In the genomic region with DNA sequence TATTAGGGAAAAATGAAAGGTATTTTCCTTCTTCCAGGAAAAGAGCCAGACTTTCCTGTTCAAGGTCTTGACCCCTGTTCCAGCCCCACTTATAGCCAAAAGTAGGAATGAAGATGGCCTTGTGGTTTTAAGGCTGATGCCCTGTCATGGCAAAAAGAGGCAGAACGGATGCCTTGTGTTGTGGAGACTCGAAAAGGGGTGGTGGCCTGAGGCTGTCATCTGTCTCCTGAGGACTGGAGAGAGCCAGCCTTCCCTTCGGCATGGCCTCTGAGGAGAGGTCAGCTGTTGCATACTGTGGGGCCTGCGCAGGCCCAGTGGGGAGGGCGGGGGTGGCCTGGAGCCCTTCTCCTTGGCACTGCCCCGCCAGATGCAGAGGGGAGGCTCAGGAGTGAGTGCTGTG, we compare ENCODE assay signal across 22 cellular contexts.
"Had no signal": no experiment of that assay in that cellular context is flagged by ENCODE, and none has a peak within 500 bp of the region (broad histone marks: within the 10 kb centered on the region; RNA-seq: fewer than 3 reads in every experiment).

No MANE protein-coding gene starts in this region.

- H3K27ac Mint-ChIP-seq: dendritic cell treated with granulocyte-macrophage colony-stimulating factor and Interleukin-4, amounts not matched to agents 40 ng/mL and 50 ng/mL, for 4 days; effector memory CD8-positive, alpha-beta T cell; natural killer cell; stimulated activated naive B cell treated with anti-CD40 and anti-IgM and Interleukin-4, amounts not matched to agents 10 μg/mL and 1 μg/mL and 100 μg/mL, for 72 hours had no signal

- H3K4me3 ChIP-seq: esophagus muscularis mucosa, gastrocnemius medialis, heart right ventricle, mucosa of descending colon, skin epidermis, suprapubic skin, thyroid gland, upper lobe of right lung, vagina had no signal

- H3K4me3 Mint-ChIP-seq: dendritic cell treated with granulocyte-macrophage colony-stimulating factor and Interleukin-4, amounts not matched to agents 40 ng/mL and 50 ng/mL, for 4 days; effector memory CD8-positive, alpha-beta T cell; natural killer cell; stimulated activated naive B cell treated with anti-CD40 and anti-IgM and Interleukin-4, amounts not matched to agents 10 μg/mL and 1 μg/mL and 100 μg/mL, for 72 hours had no signal

- H3K9me3 ChIP-seq: esophagus muscularis mucosa, gastrocnemius medialis, heart right ventricle, mucosa of descending colon, suprapubic skin, thyroid gland, upper lobe of right lung, vagina had no signal

- H3K4me1 ChIP-seq: upper lobe of right lung, vagina had no signal

- H3K27me3 ChIP-seq: esophagus muscularis mucosa, gastrocnemius medialis, heart right ventricle, suprapubic skin, thyroid gland, upper lobe of right lung, vagina had no signal

- DNase-seq: effector memory CD8-positive, alpha-beta T cell; gastrocnemius medialis; heart right ventricle; hypothalamus; islet precursor cell; mammary epithelial cell; mucosa of descending colon; natural killer cell; posterior cingulate gyrus; stimulated activated CD4-positive, alpha-beta T cell treated with anti-CD3 and anti-CD28 coated beads, Interleukin-2, amount 100 ng/mL, for 24 hours; stimulated activated CD4-positive, alpha-beta T cell treated with anti-CD3 and anti-CD28 coated beads, Interleukin-4, amount 100 ng/mL, for 4 hours; stimulated activated naive B cell treated with anti-CD40 and anti-IgM and Interleukin-4, amounts not matched to agents 10 μg/mL and 1 μg/mL and 100 μg/mL, for 72 hours; thyroid gland; upper lobe of right lung had no signal

- ATAC-seq: effector memory CD8-positive, alpha-beta T cell; gastrocnemius medialis; heart right ventricle; left lobe of liver; mucosa of descending colon; natural killer cell; sciatic nerve; stimulated activated naive B cell treated with anti-CD40 and anti-IgM and Interleukin-4, amounts not matched to agents 10 μg/mL and 1 μg/mL and 100 μg/mL, for 72 hours; upper lobe of right lung had no signal

- H3K4me1 Mint-ChIP-seq: natural killer cell had no signal

- H3K27ac ChIP-seq: epithelial cell of prostate, heart right ventricle, suprapubic skin, thyroid gland, upper lobe of right lung, vagina had no signal

- H3K27me3 Mint-ChIP-seq: dendritic cell treated with granulocyte-macrophage colony-stimulating factor and Interleukin-4, amounts not matched to agents 40 ng/mL and 50 ng/mL, for 4 days; stimulated activated naive B cell treated with anti-CD40 and anti-IgM and Interleukin-4, amounts not matched to agents 10 μg/mL and 1 μg/mL and 100 μg/mL, for 72 hours had no signal

- H3K36me3 Mint-ChIP-seq: natural killer cell; stimulated activated naive B cell treated with anti-CD40 and anti-IgM and Interleukin-4, amounts not matched to agents 10 μg/mL and 1 μg/mL and 100 μg/mL, for 72 hours had no signal

- H3K9me3 Mint-ChIP-seq: dendritic cell treated with granulocyte-macrophage colony-stimulating factor and Interleukin-4, amounts not matched to agents 40 ng/mL and 50 ng/mL, for 4 days; effector memory CD8-positive, alpha-beta T cell; natural killer cell; stimulated activated naive B cell treated with anti-CD40 and anti-IgM and Interleukin-4, amounts not matched to agents 10 μg/mL and 1 μg/mL and 100 μg/mL, for 72 hours had no signal

- H3K36me3 ChIP-seq: esophagus muscularis mucosa, gastrocnemius medialis, heart right ventricle, suprapubic skin, thyroid gland, upper lobe of right lung, vagina had no signal
